ENCODE assay signal across 10 cellular contexts in the genomic region with DNA sequence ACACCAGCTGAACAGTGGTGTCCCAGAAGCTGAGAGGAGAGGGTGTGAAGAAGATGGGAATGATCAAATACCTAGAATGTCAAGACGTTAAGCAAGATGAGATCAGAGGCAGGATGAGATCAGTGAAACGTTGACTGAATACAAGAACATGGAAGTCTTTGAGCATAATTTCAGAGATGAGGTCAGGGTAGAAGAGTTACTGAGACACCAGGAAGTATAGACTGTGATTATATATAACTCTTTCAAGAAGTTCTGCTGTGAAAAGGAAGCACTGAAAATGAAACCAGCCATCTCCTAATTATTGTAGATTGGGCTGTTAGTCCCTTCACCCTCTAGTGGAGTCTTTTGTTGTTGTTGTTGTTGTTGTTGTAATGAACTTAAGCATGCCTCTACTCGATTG. TPM values are rescaled to one million over a fixed set of nuclear protein-coding genes. Genes with fewer than 3 reads are reported as not detected.
DNase-seq lines count a peak whose midpoint lies in the region; ATAC-seq and TF ChIP-seq lines count a peak whose summit lies in the region.
"Had no signal": no experiment of that assay in that cellular context is flagged by ENCODE, and none has a peak within 500 bp of the region (broad histone marks: within the 10 kb centered on the region; RNA-seq: fewer than 3 reads in every experiment).

No MANE protein-coding gene starts in this region.

- H3K4me3 ChIP-seq in ACC112 (ENCODE audit: low read depth, low read length) (no peak overlapping the region), GM23248 (no peak overlapping the region), suprapubic skin (no peak overlapping the region)

- H3K27me3 ChIP-seq in ACC112 (ENCODE audit: insufficient read depth, low read length) (no peaks in the 10 kb centered on the region), GM23248 (replicated peaks; ENCODE audit: insufficient read depth) (no peaks in the 10 kb centered on the region), foreskin keratinocyte (no peaks in the 10 kb centered on the region), suprapubic skin (no peaks in the 10 kb centered on the region)

- peaks cover 6% of the 10 kb centered on the region for H3K4me1 ChIP-seq in ACC112 (ENCODE audit: control insufficient read depth, insufficient read depth, low read length, unreplicated experiment)
- H3K4me1 ChIP-seq in GM23248 (ENCODE audit: insufficient read depth) = no peaks in the 10 kb centered on the region
- no peaks in the 10 kb centered on the region for H3K4me1 ChIP-seq in foreskin keratinocyte
- H3K4me1 ChIP-seq in suprapubic skin = no peaks in the 10 kb centered on the region

- DNase-seq in GM23248 = no peak
- DNase-seq in foreskin keratinocyte = no peak
- no peak for DNase-seq in activated naive CD8-positive, alpha-beta T cell treated with anti-CD3 and anti-CD28 coated beads, Interleukin-2, amount 50 U/mL, for 24 hours
- DNase-seq in suprapubic skin (ENCODE audit: low spot score in 2 of 2) = no peak
- DNase-seq: activated T-cell treated with anti-CD3 and anti-CD28 coated beads, Interleukin-2, amount 50 U/mL, for 72 hours; NCI-H2227 treated with DMSO at 0.1 percent for 48 hours had no signal

- no peaks in the 10 kb centered on the region for H3K9me2 ChIP-seq in GM23248 (ENCODE audit: insufficient read depth)

- in situ Hi-C loops in GM23248 (cut with MboI) = no loop called here

- peaks cover 42% of the 10 kb centered on the region for H3K36me3 Mint-ChIP-seq in activated naive CD8-positive, alpha-beta T cell treated with anti-CD3 and anti-CD28 coated beads, Interleukin-2, amount 50 U/mL, for 24 hours (ENCODE audit: low read depth)

- H3K27me3 Mint-ChIP-seq in activated naive CD8-positive, alpha-beta T cell treated with anti-CD3 and anti-CD28 coated beads, Interleukin-2, amount 50 U/mL, for 24 hours = no peaks in the 10 kb centered on the region

- no peaks in the 10 kb centered on the region for H3F3A ChIP-seq in GM23248 (ENCODE audit: insufficient read depth)

- TF ChIP-seq POLR2A in suprapubic skin (IDR thresholded peaks at IDR 0.05) = no peak

- peak overlapping the region; percentile 3 for H2AFZ ChIP-seq in ACC112 (ENCODE audit: low read length, unreplicated experiment)
- peak overlapping the region; percentile 59; the same call in 1 of the 2 replicates for H2AFZ ChIP-seq in GM23248

- TF ChIP-seq EP300 in suprapubic skin (IDR thresholded peaks at IDR 0.05) = no peak

- no peak overlapping the region for H3K27ac Mint-ChIP-seq in activated naive CD8-positive, alpha-beta T cell treated with anti-CD3 and anti-CD28 coated beads, Interleukin-2, amount 50 U/mL, for 24 hours
- H3K27ac Mint-ChIP-seq: activated T-cell treated with anti-CD3 and anti-CD28 coated beads, Interleukin-2, amount 50 U/mL, for 72 hours had no signal

- H3K36me3 ChIP-seq in ACC112 (ENCODE audit: insufficient read depth, low read length) (peaks cover 21% of the 10 kb centered on the region), GM23248 (ENCODE audit: low read depth) (no peaks in the 10 kb centered on the region), suprapubic skin (no peaks in the 10 kb centered on the region)

- H3K27ac ChIP-seq in ACC112 (ENCODE audit: low read depth, low read length) (no peak overlapping the region), GM23248 (no peak overlapping the region), foreskin keratinocyte (no peak overlapping the region), suprapubic skin (no peak overlapping the region)

- ATAC-seq in GM18868 (IDR thresholded peaks at IDR 0.05; ENCODE audit: unreplicated experiment) (peak; percentile 81), HG03521 (IDR thresholded peaks at IDR 0.05; ENCODE audit: unreplicated experiment) (peak; percentile 51), foreskin keratinocyte (no peak), HG03097 (IDR thresholded peaks at IDR 0.05; ENCODE audit: low FRiP score, unreplicated experiment) (no peak)
- ATAC-seq in activated naive CD8-positive, alpha-beta T cell treated with anti-CD3 and anti-CD28 coated beads, Interleukin-2, amount 50 U/mL, for 24 hours = no peak

- TF ChIP-seq CTCF in foreskin keratinocyte (conservative IDR thresholded peaks at IDR 0.05) (no peak), suprapubic skin (IDR thresholded peaks at IDR 0.05) (no peak)

- WGBS in GM23248 (ENCODE audit: low coverage in 1 of 2, low lambda C conversion rate in 2 of 2, missing lambda C conversion rate in 2 of 2), 2 experiments = 61 to 66% methylated on average over 3 of the region's 3 CpGs
- 63% methylated on average over 3 of the region's 3 CpGs for WGBS in suprapubic skin

- H3K4me3 Mint-ChIP-seq in activated naive CD8-positive, alpha-beta T cell treated with anti-CD3 and anti-CD28 coated beads, Interleukin-2, amount 50 U/mL, for 24 hours = no peak overlapping the region
- H3K4me3 Mint-ChIP-seq: activated T-cell treated with anti-CD3 and anti-CD28 coated beads, Interleukin-2, amount 50 U/mL, for 72 hours had no signal

- peaks cover 34% of the 10 kb centered on the region for H3K79me2 ChIP-seq in ACC112 (ENCODE audit: control insufficient read depth, insufficient read depth, low read length, unreplicated experiment)
- H3K79me2 ChIP-seq in GM23248 (ENCODE audit: insufficient read depth) = no peaks in the 10 kb centered on the region

- no peaks in the 10 kb centered on the region for H3K4me1 Mint-ChIP-seq in activated naive CD8-positive, alpha-beta T cell treated with anti-CD3 and anti-CD28 coated beads, Interleukin-2, amount 50 U/mL, for 24 hours

- no peak overlapping the region for H3K4me2 ChIP-seq in GM23248 (ENCODE audit: unreplicated experiment)

- no peaks in the 10 kb centered on the region for H4K20me1 ChIP-seq in GM23248 (ENCODE audit: insufficient read depth)

- H3K9me3 ChIP-seq in GM23248 (ENCODE audit: low read depth) (no peaks in the 10 kb centered on the region), suprapubic skin (no peaks in the 10 kb centered on the region)

- H3K9me3 Mint-ChIP-seq in activated naive CD8-positive, alpha-beta T cell treated with anti-CD3 and anti-CD28 coated beads, Interleukin-2, amount 50 U/mL, for 24 hours = no peaks in the 10 kb centered on the region
- H3K9me3 Mint-ChIP-seq: activated T-cell treated with anti-CD3 and anti-CD28 coated beads, Interleukin-2, amount 50 U/mL, for 72 hours had no signal

- H3K9ac ChIP-seq in GM23248 = no peak overlapping the region

RNA-seq across cellular contexts. Expression of a gene that starts 9.1 kb away (rescaled TPM):
- 17.1 and 23.3 TPM in 2 replicates for total RNA-seq in GM23248 (2014; rRNA removed; shearing (Covaris generic))
- polyA plus RNA-seq in GM23248 (2016; fragmentation: Nextera tagmentation; extraction: Ambion mirVana) (18.6 and 19.1 TPM in 2 replicates), foreskin keratinocyte (11.4 and 16.7 TPM in 2 replicates)
- total RNA-seq in foreskin keratinocyte (28.8 and 37.1 TPM in 2 replicates), suprapubic skin (1 to 10 TPM; 1.3 to 6.3 (median 4.3) TPM)

Comparison
In these comparisons a context has a peak if more than half of its experiments do, and no peak if none do; other contexts are left out.
1. ATAC-seq: peak in GM18868 (single experiment) and HG03521 (single experiment); none in foreskin keratinocyte (single experiment), HG03097 (single experiment) and activated naive CD8-positive, alpha-beta T cell treated with anti-CD3 and anti-CD28 coated beads, Interleukin-2, amount 50 U/mL, for 24 hours (single experiment).